Comparison of ENCODE assay signal across 1 cellular context in the genomic region with DNA sequence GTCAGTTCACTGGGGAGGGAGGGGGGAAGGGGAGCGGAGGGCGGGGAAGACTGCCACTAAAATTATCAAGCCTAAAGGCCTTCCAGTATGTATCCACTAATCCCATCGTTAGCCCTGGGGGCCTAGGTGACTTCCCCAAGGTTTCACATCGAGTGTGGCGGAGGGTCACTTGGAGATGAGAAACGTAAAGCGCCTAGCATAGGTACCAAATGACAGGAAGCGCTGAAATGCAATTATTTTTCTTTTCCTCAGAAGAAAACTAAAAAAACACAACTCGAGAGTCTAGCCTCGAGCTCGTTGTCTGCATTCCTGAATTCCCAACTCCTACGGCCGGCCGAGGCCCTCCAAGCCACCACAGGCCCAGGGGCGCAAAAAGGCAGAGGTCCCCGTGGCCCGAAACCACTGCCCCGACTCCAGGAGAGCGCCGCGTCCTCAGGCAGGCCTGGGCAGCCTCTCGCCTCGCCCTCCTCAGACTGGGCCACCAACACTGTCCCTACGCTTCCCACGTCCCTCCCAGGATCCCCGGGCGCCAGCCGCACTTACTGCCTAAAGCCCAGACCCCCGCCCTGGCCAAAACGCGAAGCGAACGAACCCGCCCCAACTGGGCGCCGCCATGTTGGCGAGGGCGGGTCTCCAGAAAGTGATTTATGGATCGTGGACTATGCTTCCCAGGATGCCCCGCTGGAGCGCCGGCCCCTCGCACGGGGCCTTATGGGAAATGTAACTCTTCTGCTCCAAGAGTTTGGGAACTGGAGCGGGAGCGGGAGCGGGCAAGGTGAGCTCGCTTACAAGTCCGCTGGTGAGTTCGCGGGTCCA.
A peak's percentile ranks its signal among the peaks of the same experiment; 100 is the strongest.
TF ChIP-seq lines count a peak whose summit lies in the region.

A gene with protein sequence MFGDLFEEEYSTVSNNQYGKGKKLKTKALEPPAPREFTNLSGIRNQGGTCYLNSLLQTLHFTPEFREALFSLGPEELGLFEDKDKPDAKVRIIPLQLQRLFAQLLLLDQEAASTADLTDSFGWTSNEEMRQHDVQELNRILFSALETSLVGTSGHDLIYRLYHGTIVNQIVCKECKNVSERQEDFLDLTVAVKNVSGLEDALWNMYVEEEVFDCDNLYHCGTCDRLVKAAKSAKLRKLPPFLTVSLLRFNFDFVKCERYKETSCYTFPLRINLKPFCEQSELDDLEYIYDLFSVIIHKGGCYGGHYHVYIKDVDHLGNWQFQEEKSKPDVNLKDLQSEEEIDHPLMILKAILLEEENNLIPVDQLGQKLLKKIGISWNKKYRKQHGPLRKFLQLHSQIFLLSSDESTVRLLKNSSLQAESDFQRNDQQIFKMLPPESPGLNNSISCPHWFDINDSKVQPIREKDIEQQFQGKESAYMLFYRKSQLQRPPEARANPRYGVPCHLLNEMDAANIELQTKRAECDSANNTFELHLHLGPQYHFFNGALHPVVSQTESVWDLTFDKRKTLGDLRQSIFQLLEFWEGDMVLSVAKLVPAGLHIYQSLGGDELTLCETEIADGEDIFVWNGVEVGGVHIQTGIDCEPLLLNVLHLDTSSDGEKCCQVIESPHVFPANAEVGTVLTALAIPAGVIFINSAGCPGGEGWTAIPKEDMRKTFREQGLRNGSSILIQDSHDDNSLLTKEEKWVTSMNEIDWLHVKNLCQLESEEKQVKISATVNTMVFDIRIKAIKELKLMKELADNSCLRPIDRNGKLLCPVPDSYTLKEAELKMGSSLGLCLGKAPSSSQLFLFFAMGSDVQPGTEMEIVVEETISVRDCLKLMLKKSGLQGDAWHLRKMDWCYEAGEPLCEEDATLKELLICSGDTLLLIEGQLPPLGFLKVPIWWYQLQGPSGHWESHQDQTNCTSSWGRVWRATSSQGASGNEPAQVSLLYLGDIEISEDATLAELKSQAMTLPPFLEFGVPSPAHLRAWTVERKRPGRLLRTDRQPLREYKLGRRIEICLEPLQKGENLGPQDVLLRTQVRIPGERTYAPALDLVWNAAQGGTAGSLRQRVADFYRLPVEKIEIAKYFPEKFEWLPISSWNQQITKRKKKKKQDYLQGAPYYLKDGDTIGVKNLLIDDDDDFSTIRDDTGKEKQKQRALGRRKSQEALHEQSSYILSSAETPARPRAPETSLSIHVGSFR (minus strand): TSS at position 642 of the 816 bp plus-strand sequence. CDS start 1,228 bp downstream, outside the sequence.

TF ChIP-seq in GM12878, 131 proteins besides CTCF, POLR2A, EP300 and RAD21 (continued from another document and continues in another):
- TF ChIP-seq CHD4 (IDR thresholded peaks at IDR 0.05) = no peak
- no peak for TF ChIP-seq SMC3 (IDR thresholded peaks at IDR 0.05; ENCODE audit: borderline replicate concordance, low read length)
- TF ChIP-seq, protein P1, sequence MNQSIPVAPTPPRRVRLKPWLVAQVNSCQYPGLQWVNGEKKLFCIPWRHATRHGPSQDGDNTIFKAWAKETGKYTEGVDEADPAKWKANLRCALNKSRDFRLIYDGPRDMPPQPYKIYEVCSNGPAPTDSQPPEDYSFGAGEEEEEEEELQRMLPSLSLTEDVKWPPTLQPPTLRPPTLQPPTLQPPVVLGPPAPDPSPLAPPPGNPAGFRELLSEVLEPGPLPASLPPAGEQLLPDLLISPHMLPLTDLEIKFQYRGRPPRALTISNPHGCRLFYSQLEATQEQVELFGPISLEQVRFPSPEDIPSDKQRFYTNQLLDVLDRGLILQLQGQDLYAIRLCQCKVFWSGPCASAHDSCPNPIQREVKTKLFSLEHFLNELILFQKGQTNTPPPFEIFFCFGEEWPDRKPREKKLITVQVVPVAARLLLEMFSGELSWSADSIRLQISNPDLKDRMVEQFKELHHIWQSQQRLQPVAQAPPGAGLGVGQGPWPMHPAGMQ (IDR thresholded peaks at IDR 0.05; ENCODE audit: borderline replicate concordance) = no peak
- no peak for TF ChIP-seq BHLHE40 (IDR thresholded peaks at IDR 0.05; ENCODE audit: borderline replicate concordance in 1 of 2, low read depth in 2 of 2, low read length in 1 of 2)
- TF ChIP-seq LARP7 (IDR thresholded peaks at IDR 0.05) = peak; percentile 75
- TF ChIP-seq ZNF622 (IDR thresholded peaks at IDR 0.05) = no peak
- TF ChIP-seq IRF4 (IDR thresholded peaks at IDR 0.05; ENCODE audit: low read depth, low read length) = no peak
- TF ChIP-seq, protein P2, sequence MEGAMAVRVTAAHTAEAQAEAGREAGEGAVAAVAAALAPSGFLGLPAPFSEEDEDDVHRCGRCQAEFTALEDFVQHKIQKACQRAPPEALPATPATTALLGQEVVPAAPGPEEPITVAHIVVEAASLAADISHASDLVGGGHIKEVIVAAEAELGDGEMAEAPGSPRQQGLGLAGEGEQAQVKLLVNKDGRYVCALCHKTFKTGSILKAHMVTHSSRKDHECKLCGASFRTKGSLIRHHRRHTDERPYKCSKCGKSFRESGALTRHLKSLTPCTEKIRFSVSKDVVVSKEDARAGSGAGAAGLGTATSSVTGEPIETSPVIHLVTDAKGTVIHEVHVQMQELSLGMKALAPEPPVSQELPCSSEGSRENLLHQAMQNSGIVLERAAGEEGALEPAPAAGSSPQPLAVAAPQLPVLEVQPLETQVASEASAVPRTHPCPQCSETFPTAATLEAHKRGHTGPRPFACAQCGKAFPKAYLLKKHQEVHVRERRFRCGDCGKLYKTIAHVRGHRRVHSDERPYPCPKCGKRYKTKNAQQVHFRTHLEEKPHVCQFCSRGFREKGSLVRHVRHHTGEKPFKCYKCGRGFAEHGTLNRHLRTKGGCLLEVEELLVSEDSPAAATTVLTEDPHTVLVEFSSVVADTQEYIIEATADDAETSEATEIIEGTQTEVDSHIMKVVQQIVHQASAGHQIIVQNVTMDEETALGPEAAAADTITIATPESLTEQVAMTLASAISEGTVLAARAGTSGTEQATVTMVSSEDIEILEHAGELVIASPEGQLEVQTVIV (IDR thresholded peaks at IDR 0.05; ENCODE audit: borderline replicate concordance, partially characterized antibody) = no peak
- TF ChIP-seq, protein P3, sequence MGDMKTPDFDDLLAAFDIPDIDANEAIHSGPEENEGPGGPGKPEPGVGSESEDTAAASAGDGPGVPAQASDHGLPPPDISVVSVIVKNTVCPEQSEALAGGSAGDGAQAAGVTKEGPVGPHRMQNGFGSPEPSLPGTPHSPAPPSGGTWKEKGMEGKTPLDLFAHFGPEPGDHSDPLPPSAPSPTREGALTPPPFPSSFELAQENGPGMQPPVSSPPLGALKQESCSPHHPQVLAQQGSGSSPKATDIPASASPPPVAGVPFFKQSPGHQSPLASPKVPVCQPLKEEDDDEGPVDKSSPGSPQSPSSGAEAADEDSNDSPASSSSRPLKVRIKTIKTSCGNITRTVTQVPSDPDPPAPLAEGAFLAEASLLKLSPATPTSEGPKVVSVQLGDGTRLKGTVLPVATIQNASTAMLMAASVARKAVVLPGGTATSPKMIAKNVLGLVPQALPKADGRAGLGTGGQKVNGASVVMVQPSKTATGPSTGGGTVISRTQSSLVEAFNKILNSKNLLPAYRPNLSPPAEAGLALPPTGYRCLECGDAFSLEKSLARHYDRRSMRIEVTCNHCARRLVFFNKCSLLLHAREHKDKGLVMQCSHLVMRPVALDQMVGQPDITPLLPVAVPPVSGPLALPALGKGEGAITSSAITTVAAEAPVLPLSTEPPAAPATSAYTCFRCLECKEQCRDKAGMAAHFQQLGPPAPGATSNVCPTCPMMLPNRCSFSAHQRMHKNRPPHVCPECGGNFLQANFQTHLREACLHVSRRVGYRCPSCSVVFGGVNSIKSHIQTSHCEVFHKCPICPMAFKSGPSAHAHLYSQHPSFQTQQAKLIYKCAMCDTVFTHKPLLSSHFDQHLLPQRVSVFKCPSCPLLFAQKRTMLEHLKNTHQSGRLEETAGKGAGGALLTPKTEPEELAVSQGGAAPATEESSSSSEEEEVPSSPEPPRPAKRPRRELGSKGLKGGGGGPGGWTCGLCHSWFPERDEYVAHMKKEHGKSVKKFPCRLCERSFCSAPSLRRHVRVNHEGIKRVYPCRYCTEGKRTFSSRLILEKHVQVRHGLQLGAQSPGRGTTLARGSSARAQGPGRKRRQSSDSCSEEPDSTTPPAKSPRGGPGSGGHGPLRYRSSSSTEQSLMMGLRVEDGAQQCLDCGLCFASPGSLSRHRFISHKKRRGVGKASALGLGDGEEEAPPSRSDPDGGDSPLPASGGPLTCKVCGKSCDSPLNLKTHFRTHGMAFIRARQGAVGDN (IDR thresholded peaks at IDR 0.05) = 0 out of 2 replicates have a peak, but pooled peaks have one; percentile 30
- no peak for TF ChIP-seq ZNF274 (IDR thresholded peaks at IDR 0.05; ENCODE audit: insufficient read depth, insufficient read length)
- no peak; the same call in 1 of the 2 replicates for TF ChIP-seq BACH1 (IDR thresholded peaks at IDR 0.05; ENCODE audit: borderline replicate concordance)
- no peak for TF ChIP-seq SRF (IDR thresholded peaks at IDR 0.05; ENCODE audit: low read depth in 2 of 2, low read length in 2 of 2)
- peak; percentile 42 for TF ChIP-seq RUNX3 (IDR thresholded peaks at IDR 0.05; ENCODE audit: low read length)
- TF ChIP-seq MTA3 (IDR thresholded peaks at IDR 0.05; ENCODE audit: borderline replicate concordance, low read length) = no peak; the same call in 1 of the 2 replicates
- TF ChIP-seq CHD1 (IDR thresholded peaks at IDR 0.05; ENCODE audit: low read depth, low read length) = no peak
- TF ChIP-seq, protein P4, sequence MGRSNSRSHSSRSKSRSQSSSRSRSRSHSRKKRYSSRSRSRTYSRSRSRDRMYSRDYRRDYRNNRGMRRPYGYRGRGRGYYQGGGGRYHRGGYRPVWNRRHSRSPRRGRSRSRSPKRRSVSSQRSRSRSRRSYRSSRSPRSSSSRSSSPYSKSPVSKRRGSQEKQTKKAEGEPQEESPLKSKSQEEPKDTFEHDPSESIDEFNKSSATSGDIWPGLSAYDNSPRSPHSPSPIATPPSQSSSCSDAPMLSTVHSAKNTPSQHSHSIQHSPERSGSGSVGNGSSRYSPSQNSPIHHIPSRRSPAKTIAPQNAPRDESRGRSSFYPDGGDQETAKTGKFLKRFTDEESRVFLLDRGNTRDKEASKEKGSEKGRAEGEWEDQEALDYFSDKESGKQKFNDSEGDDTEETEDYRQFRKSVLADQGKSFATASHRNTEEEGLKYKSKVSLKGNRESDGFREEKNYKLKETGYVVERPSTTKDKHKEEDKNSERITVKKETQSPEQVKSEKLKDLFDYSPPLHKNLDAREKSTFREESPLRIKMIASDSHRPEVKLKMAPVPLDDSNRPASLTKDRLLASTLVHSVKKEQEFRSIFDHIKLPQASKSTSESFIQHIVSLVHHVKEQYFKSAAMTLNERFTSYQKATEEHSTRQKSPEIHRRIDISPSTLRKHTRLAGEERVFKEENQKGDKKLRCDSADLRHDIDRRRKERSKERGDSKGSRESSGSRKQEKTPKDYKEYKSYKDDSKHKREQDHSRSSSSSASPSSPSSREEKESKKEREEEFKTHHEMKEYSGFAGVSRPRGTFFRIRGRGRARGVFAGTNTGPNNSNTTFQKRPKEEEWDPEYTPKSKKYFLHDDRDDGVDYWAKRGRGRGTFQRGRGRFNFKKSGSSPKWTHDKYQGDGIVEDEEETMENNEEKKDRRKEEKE (IDR thresholded peaks at IDR 0.05) = no peak
- TF ChIP-seq EGR1 (IDR thresholded peaks at IDR 0.05; ENCODE audit: borderline replicate concordance in 1 of 2, low read depth in 2 of 2, low read length in 2 of 2) = 0 out of 3 replicates have a peak, but pooled peaks of 1 of the 2 experiments have one; percentile 5
- TF ChIP-seq SREBF2 (IDR thresholded peaks at IDR 0.05; ENCODE audit: low read length) = no peak
- no peak for TF ChIP-seq HDAC6 (IDR thresholded peaks at IDR 0.05; ENCODE audit: unreplicated experiment)
- TF ChIP-seq NFXL1 (IDR thresholded peaks at IDR 0.05; ENCODE audit: borderline replicate concordance) = no peak
- TF ChIP-seq, protein P5, sequence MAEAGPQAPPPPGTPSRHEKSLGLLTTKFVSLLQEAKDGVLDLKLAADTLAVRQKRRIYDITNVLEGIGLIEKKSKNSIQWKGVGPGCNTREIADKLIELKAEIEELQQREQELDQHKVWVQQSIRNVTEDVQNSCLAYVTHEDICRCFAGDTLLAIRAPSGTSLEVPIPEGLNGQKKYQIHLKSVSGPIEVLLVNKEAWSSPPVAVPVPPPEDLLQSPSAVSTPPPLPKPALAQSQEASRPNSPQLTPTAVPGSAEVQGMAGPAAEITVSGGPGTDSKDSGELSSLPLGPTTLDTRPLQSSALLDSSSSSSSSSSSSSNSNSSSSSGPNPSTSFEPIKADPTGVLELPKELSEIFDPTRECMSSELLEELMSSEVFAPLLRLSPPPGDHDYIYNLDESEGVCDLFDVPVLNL (IDR thresholded peaks at IDR 0.05; ENCODE audit: low read depth, low read length) = no peak
- TF ChIP-seq, protein P6, sequence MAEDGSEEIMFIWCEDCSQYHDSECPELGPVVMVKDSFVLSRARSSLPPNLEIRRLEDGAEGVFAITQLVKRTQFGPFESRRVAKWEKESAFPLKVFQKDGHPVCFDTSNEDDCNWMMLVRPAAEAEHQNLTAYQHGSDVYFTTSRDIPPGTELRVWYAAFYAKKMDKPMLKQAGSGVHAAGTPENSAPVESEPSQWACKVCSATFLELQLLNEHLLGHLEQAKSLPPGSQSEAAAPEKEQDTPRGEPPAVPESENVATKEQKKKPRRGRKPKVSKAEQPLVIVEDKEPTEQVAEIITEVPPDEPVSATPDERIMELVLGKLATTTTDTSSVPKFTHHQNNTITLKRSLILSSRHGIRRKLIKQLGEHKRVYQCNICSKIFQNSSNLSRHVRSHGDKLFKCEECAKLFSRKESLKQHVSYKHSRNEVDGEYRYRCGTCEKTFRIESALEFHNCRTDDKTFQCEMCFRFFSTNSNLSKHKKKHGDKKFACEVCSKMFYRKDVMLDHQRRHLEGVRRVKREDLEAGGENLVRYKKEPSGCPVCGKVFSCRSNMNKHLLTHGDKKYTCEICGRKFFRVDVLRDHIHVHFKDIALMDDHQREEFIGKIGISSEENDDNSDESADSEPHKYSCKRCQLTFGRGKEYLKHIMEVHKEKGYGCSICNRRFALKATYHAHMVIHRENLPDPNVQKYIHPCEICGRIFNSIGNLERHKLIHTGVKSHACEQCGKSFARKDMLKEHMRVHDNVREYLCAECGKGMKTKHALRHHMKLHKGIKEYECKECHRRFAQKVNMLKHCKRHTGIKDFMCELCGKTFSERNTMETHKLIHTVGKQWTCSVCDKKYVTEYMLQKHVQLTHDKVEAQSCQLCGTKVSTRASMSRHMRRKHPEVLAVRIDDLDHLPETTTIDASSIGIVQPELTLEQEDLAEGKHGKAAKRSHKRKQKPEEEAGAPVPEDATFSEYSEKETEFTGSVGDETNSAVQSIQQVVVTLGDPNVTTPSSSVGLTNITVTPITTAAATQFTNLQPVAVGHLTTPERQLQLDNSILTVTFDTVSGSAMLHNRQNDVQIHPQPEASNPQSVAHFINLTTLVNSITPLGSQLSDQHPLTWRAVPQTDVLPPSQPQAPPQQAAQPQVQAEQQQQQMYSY (CRISPR knock-in tag; IDR thresholded peaks at IDR 0.05) = no peak
- TF ChIP-seq PML (IDR thresholded peaks at IDR 0.05; ENCODE audit: low read length) = peak; percentile 60; the same call in 1 of the 2 replicates
- TF ChIP-seq WRNIP1 (IDR thresholded peaks at IDR 0.05; ENCODE audit: borderline replicate concordance, low read depth, low read length) = no peak
- no peak for TF ChIP-seq MTA2 (IDR thresholded peaks at IDR 0.05; ENCODE audit: low read depth)
- no peak for TF ChIP-seq MYB (IDR thresholded peaks at IDR 0.05; ENCODE audit: borderline replicate concordance, low read depth, low read length)
- peak; percentile 39; the same call in 1 of the 2 replicates for TF ChIP-seq CBX5 (IDR thresholded peaks at IDR 0.05; ENCODE audit: low read depth)
- TF ChIP-seq HCFC1 (IDR thresholded peaks at IDR 0.05; ENCODE audit: low read length) = peak; percentile 66
- TF ChIP-seq SMAD5 (IDR thresholded peaks at IDR 0.05; ENCODE audit: low read depth) = no peak
- no peak for TF ChIP-seq TARDBP (IDR thresholded peaks at IDR 0.05; ENCODE audit: borderline replicate concordance)
- no peak for TF ChIP-seq RAD51 (IDR thresholded peaks at IDR 0.05)
- peak; percentile 53 for TF ChIP-seq DPF2 (IDR thresholded peaks at IDR 0.05)
- peak; percentile 62; the same call in 1 of the 2 replicates for TF ChIP-seq MXI1 (IDR thresholded peaks at IDR 0.05; ENCODE audit: low read depth, low read length)
- TF ChIP-seq EZH2 (IDR thresholded peaks at IDR 0.05; ENCODE audit: borderline replicate concordance, control insufficient read depth, low read depth, low read length) = no peak
